Comparison of ENCODE assay signal across 8 cellular contexts in the genomic region with DNA sequence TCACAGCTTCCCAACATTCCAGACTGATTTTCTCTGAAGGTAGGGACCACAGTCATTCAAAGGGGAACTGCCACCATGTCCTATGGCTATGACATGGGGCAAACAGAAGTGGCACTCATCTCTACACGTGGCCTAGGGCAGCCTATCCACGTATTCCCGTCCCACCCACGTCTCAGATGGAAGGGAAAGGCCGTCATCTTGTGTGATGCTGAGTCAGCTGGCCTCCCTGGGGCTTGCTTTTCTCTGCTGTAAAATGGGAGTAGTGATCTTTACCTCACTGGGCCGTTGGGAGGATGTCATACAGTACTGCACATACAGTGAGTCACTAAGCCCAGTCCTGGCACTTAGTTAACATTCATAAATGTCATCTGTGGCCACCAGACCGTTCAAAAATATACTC.
DNase-seq lines count a peak whose midpoint lies in the region; ATAC-seq and TF ChIP-seq lines count a peak whose summit lies in the region.

No MANE protein-coding gene starts in this region.

- H3K4me1 Mint-ChIP-seq in chondrocyte (ENCODE audit: low read depth), result peaks cover 59% of the 10 kb centered on the region

- peak; percentile 34 for DNase-seq in ELR (ENCODE audit: low read depth)
- DNase-seq in activated CD4-positive, CD25-positive, alpha-beta regulatory T cell treated with anti-CD3 and anti-CD28 coated beads, Interleukin-2, amount 50 U/mL, for 72 hours, result peak; percentile 62
- DNase-seq in chondrocyte (ENCODE audit: low spot score), result no peak
- DNase-seq in stimulated activated CD4-positive, alpha-beta T cell treated with anti-CD3 and anti-CD28 coated beads, Interleukin-1b, Interleukin-23, amount 100 ng/mL, for 48 hours, result peak; percentile 85
- no peak for DNase-seq in HCEC 1CT
- no peak for DNase-seq in hypothalamus (lab: John Stamatoyannopoulos, UW)

- H3K9me3 Mint-ChIP-seq in chondrocyte (ENCODE audit: low read depth), result peaks cover 6% of the 10 kb centered on the region

- no peaks in the 10 kb centered on the region for H3K27me3 Mint-ChIP-seq in chondrocyte (ENCODE audit: low read depth)

- H3K27ac Mint-ChIP-seq in chondrocyte (ENCODE audit: unreplicated experiment), result peak overlapping the region; percentile 92

- H3K36me3 Mint-ChIP-seq in chondrocyte (ENCODE audit: low read depth), result peaks cover 2% of the 10 kb centered on the region

- ATAC-seq in GM21619 (IDR thresholded peaks at IDR 0.05; ENCODE audit: unreplicated experiment) (no peak), GM19328 (IDR thresholded peaks at IDR 0.05; ENCODE audit: unreplicated experiment) (no peak)

- no peak overlapping the region for H3K4me3 Mint-ChIP-seq in chondrocyte (ENCODE audit: unreplicated experiment)

- TF ChIP-seq CTCF in chondrocyte (IDR thresholded peaks at IDR 0.05), result no peak

Comparison
In these comparisons a context has a peak if more than half of its experiments do, and no peak if none do; other contexts are left out.
1. DNase-seq: peak in ELR (single experiment), activated CD4-positive, CD25-positive, alpha-beta regulatory T cell treated with anti-CD3 and anti-CD28 coated beads, Interleukin-2, amount 50 U/mL, for 72 hours (single experiment) and stimulated activated CD4-positive, alpha-beta T cell treated with anti-CD3 and anti-CD28 coated beads, Interleukin-1b, Interleukin-23, amount 100 ng/mL, for 48 hours (single experiment); none in chondrocyte (single experiment), HCEC 1CT (single experiment) and hypothalamus (0 of 51).